9 cellular contexts compared by ENCODE assay signal in the genomic region with DNA sequence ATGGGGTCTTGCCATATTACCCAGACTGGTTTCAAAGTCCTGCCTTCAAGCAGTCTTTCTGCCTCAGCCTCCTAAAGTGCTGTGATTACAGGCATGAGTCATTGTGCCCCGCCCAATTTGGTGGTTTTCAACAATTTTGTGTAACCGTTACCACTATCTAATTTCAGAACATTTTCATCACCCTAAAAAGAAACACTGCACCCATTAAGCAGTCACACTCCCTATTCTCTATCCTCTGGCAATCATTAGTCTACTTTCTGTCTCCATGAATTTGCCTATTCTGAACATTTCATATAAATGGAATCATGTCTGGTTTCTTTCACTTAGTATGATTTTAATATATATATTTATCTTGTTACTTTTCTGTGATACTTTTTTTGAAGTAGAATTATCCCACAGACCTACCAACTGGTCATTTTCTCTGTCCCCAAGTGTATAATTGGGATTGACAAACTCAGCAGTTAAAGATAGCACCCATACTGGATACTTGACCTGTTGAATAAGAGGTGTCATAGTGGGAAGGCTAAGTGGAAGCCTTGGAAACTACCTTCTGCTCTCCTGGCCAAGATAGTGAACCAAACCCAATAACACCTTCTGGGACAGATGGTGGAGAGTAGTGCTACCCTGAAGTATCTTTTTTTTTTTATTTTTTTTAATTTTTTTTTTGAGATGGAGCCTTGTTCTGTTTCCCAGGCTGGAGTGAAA.
A peak's percentile ranks its signal among the peaks of the same experiment; 100 is the strongest.
DNase-seq lines count a peak whose midpoint lies in the region; ATAC-seq, FAIRE-seq and TF ChIP-seq lines count a peak whose summit lies in the region.
"Had no signal": no experiment of that assay in that cellular context is flagged by ENCODE, and none has a peak within 500 bp of the region (broad histone marks: within the 10 kb centered on the region; RNA-seq: fewer than 3 reads in every experiment).

No MANE protein-coding gene starts in this region.

- H3K27me3 Mint-ChIP-seq in effector memory CD8-positive, alpha-beta T cell, result no peaks in the 10 kb centered on the region
- no peaks in the 10 kb centered on the region for H3K27me3 Mint-ChIP-seq in mesothelial cell of epicardium (ENCODE audit: low read depth)

- peak; percentile 87 for ATAC-seq in effector memory CD8-positive, alpha-beta T cell (replicated peaks)

- no peak for TF ChIP-seq CTCF in HL-60 (IDR thresholded peaks at IDR 0.05; ENCODE audit: insufficient read depth, low read length)
- no peak for TF ChIP-seq CTCF in mesothelial cell of epicardium (IDR thresholded peaks at IDR 0.05; ENCODE audit: unreplicated experiment)

- peak; percentile 65 for FAIRE-seq in GM18507 (lab: Jason Lieb, UNC)

- H3K36me3 Mint-ChIP-seq in effector memory CD8-positive, alpha-beta T cell (ENCODE audit: insufficient read depth), result peaks cover 4% of the 10 kb centered on the region
- H3K36me3 Mint-ChIP-seq in mesothelial cell of epicardium, result peaks cover 4% of the 10 kb centered on the region

- peak overlapping the region; percentile 24; the same call in 1 of the 2 replicates for H3K27ac ChIP-seq in HL-60 (replicated peaks)

- H3K27ac Mint-ChIP-seq in effector memory CD8-positive, alpha-beta T cell, result peak overlapping the region in 1 of 2 donors; percentile 71
- H3K27ac Mint-ChIP-seq in mesothelial cell of epicardium, result no peak overlapping the region

- DNase-seq in GM18507 (ENCODE audit: extremely low spot score, insufficient read length, low read depth) (no peak), HL-60 (ENCODE audit: low read depth in 1 of 2, low spot score in 1 of 2) (peak; percentile 58 to 81), RPMI8226 (no peak), KG1 (lab: John Stamatoyannopoulos, UW) (no peak), mesothelial cell of epicardium (ENCODE audit: low spot score in 2 of 2, unreplicated experiment in 2 of 2) (no peak)
- DNase-seq in activated CD4-positive, alpha-beta T cell treated with anti-CD3 and anti-CD28 coated beads for 4 hours, result peak; percentile 68 to 76
- peak; percentile 49 to 62 (median 58) for DNase-seq in effector memory CD8-positive, alpha-beta T cell
- peak; percentile 73 for DNase-seq in stimulated activated CD4-positive, alpha-beta T cell treated with anti-CD3 and anti-CD28 coated beads, Interleukin-2, amount 100 ng/mL, for 4 hours (ENCODE audit: low read depth)

- H3K4me3 ChIP-seq in HL-60 (replicated peaks; ENCODE audit: insufficient read depth, low read length), result no peak overlapping the region

- H3K27me3 ChIP-seq in HL-60 (ENCODE audit: insufficient read depth, poor library complexity, severe bottlenecking), result no peaks in the 10 kb centered on the region

- peak overlapping the region in 1 of 2 donors; percentile 30 for H3K4me3 Mint-ChIP-seq in effector memory CD8-positive, alpha-beta T cell
- no peak overlapping the region for H3K4me3 Mint-ChIP-seq in mesothelial cell of epicardium
- H3K4me3 Mint-ChIP-seq: neural crest cell had no signal

- peaks cover 40 to 49% of the 10 kb centered on the region in 2 donors for H3K4me1 Mint-ChIP-seq in effector memory CD8-positive, alpha-beta T cell (ENCODE audit: low read depth in 2 of 2)
- H3K4me1 Mint-ChIP-seq in mesothelial cell of epicardium, result no peaks in the 10 kb centered on the region
- H3K4me1 Mint-ChIP-seq: neural crest cell had no signal

- H3K9me3 Mint-ChIP-seq in effector memory CD8-positive, alpha-beta T cell, result no peaks in the 10 kb centered on the region
- peaks cover 11% of the 10 kb centered on the region for H3K9me3 Mint-ChIP-seq in mesothelial cell of epicardium
- H3K9me3 Mint-ChIP-seq: neural crest cell had no signal

Comparison
In these comparisons a context has a peak if more than half of its experiments do, and no peak if none do; other contexts are left out.
1. DNase-seq: peak in HL-60 (2 of 2), activated CD4-positive, alpha-beta T cell treated with anti-CD3 and anti-CD28 coated beads for 4 hours (2 of 2), effector memory CD8-positive, alpha-beta T cell (3 of 3) and stimulated activated CD4-positive, alpha-beta T cell treated with anti-CD3 and anti-CD28 coated beads, Interleukin-2, amount 100 ng/mL, for 4 hours (single experiment); none in GM18507 (single experiment), RPMI8226 (single experiment), KG1 (single experiment) and mesothelial cell of epicardium (0 of 2).